ENCODE assay signal across 30 cellular contexts in genomic region chr2:129860088-129860487, GRCh38.
"Had no signal": no experiment of that assay in that cellular context is flagged by ENCODE, and none has a peak within 500 bp of the region (broad histone marks: within the 10 kb centered on the region; RNA-seq: fewer than 3 reads in every experiment).

No MANE protein-coding gene starts in this region.

- DNase-seq: activated effector memory CD4-positive, alpha-beta T cell treated with anti-CD3 and anti-CD28 coated beads, Interleukin-2, amount 50 U/mL, for 16 hours; activated effector memory CD4-positive, alpha-beta T cell treated with Interleukin-2 at 50 U/mL for 16 hours; activated gamma-delta T cell; activated gamma-delta T cell treated with Interleukin-2 at 50 U/mL for 16 hours; activated naive CD4-positive, alpha-beta T cell; activated naive CD4-positive, alpha-beta T cell treated with anti-CD3 and anti-CD28 coated beads for 36 hours; activated naive CD4-positive, alpha-beta T cell treated with anti-CD3 and anti-CD28 coated beads, Interleukin-2, amount 10 ng/mL, durations not matched to agents 7 days and 5 days; activated naive CD4-positive, alpha-beta T cell treated with anti-CD3 and anti-CD28 coated beads, Interleukin-2, amount 50 U/mL, for 16 hours; activated naive CD4-positive, alpha-beta T cell treated with Interleukin-2 at 50 U/mL for 16 hours; activated naive CD8-positive, alpha-beta T cell treated with anti-CD3 and anti-CD28 coated beads for 36 hours; activated naive CD8-positive, alpha-beta T cell treated with anti-CD3 and anti-CD28 coated beads, Interleukin-2, amount 10 ng/mL, durations not matched to agents 7 days and 5 days; activated naive CD8-positive, alpha-beta T cell treated with anti-CD3 and anti-CD28 coated beads, Interleukin-2, amount 50 U/mL, for 24 hours; activated T-cell treated with anti-CD3 and anti-CD28 coated beads, Interleukin-2, amount 50 U/mL, for 24 hours; activated T-cell treated with anti-CD3 and anti-CD28 coated beads, Interleukin-2, amount 50 U/mL, for 4 hours; activated T-cell treated with anti-CD3 and anti-CD28 coated beads, Interleukin-2, amount 50 U/mL, for 48 hours; activated T-cell treated with anti-CD3 and anti-CD28 coated beads, Interleukin-2, amount 50 U/mL, for 72 hours; adrenal gland; amniotic stem cell; amygdala; anterior cingulate cortex; aorta; brain microvascular endothelial cell; central memory CD4-positive, alpha-beta T cell; cerebellar nuclear complex had no signal

- H3K4me3 ChIP-seq: adrenal gland, ascending aorta, body of pancreas, breast epithelium, cardiac muscle cell had no signal

- H3K9me3 ChIP-seq: adrenal gland, ascending aorta, body of pancreas, breast epithelium had no signal

- H3K27me3 ChIP-seq: adrenal gland, ascending aorta, body of pancreas, brain microvascular endothelial cell, breast epithelium, cardiac muscle cell had no signal

- ATAC-seq: activated naive CD4-positive, alpha-beta T cell treated with anti-CD3 and anti-CD28 coated beads, Interleukin-2, amount 50 U/mL, for 72 hours; activated naive CD8-positive, alpha-beta T cell treated with anti-CD3 and anti-CD28 coated beads, Interleukin-2, amount 50 U/mL, for 24 hours; activated T-cell treated with anti-CD3 and anti-CD28 coated beads, Interleukin-2, amount 50 U/mL, for 72 hours; activated T-helper 17 cell treated with anti-CD3 and anti-CD28 coated beads, Interleukin-2, amount 50 U/mL, for 72 hours; body of pancreas had no signal

- H3K4me1 ChIP-seq: adrenal gland, ascending aorta, breast epithelium had no signal

- H3K36me3 ChIP-seq: adrenal gland, ascending aorta, brain microvascular endothelial cell, breast epithelium, cardiac muscle cell had no signal

- H3K27ac ChIP-seq: adrenal gland, ascending aorta, body of pancreas, brain microvascular endothelial cell, breast epithelium, cardiac muscle cell had no signal
